ENCODE assay signal across 31 cellular contexts in the genomic region with DNA sequence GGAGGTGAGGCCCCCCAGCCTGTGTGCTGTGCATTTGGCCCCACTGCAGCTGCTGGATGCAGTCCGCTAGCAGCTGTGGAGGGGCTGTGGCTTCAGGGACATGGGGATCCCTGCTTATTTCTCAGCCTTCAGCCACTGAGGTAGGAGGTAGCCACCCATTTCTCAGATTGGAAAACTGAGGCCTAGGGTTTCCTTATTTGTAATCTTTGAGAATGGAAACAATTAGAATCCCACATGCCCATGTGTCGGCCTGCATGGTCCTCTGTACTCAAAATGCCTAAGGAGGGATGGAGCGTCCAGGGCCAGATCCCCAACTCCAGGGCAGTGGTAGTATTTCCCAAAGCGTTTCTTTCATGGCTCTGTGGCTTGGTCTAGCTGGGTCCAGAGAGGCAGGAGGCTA. TPM values are rescaled to one million over a fixed set of nuclear protein-coding genes. Genes with fewer than 3 reads are reported as not detected.
"Had no signal": no experiment of that assay in that cellular context is flagged by ENCODE, and none has a peak within 500 bp of the region (broad histone marks: within the 10 kb centered on the region; RNA-seq: fewer than 3 reads in every experiment).

No MANE protein-coding gene starts in this region.

- H3K79me2 ChIP-seq: parathyroid adenoma had no signal

- H3K4me3 ChIP-seq: gastrocnemius medialis, smooth muscle cell, suprapubic skin, transverse colon, upper lobe of right lung, uterus had no signal

- H3K27ac Mint-ChIP-seq: naive thymus-derived CD4-positive, alpha-beta T cell; progenitor cell of endocrine pancreas; stimulated activated naive CD8-positive, alpha-beta T cell treated with anti-CD3 and anti-CD28 coated beads, Interleukin-15, amount 100 ng/mL, for 72 hours had no signal

- H3K27me3 Mint-ChIP-seq: effector memory CD8-positive, alpha-beta T cell; naive thymus-derived CD4-positive, alpha-beta T cell; stimulated activated naive CD8-positive, alpha-beta T cell treated with anti-CD3 and anti-CD28 coated beads, Interleukin-15, amount 100 ng/mL, for 72 hours had no signal

- ATAC-seq: effector memory CD8-positive, alpha-beta T cell; esophagus mucosa; gastrocnemius medialis; left lobe of liver; naive thymus-derived CD4-positive, alpha-beta T cell; sciatic nerve; stimulated activated naive CD8-positive, alpha-beta T cell treated with anti-CD3 and anti-CD28 coated beads, Interleukin-15, amount 100 ng/mL, for 72 hours; upper lobe of right lung had no signal

- H3K9ac ChIP-seq: parathyroid adenoma had no signal

- H3K9me3 ChIP-seq: gastrocnemius medialis, suprapubic skin, transverse colon, upper lobe of right lung, uterus had no signal

- H2AFZ ChIP-seq: parathyroid adenoma had no signal

- FAIRE-seq: kidney had no signal

- H3K27ac ChIP-seq: epithelial cell of prostate, gastrocnemius medialis, parathyroid adenoma, suprapubic skin, transverse colon, upper lobe of right lung, uterus had no signal

- H3K4me3 Mint-ChIP-seq: effector memory CD8-positive, alpha-beta T cell; naive thymus-derived CD4-positive, alpha-beta T cell; stimulated activated naive CD8-positive, alpha-beta T cell treated with anti-CD3 and anti-CD28 coated beads, Interleukin-15, amount 100 ng/mL, for 72 hours had no signal

- H3K27me3 ChIP-seq: gastrocnemius medialis, suprapubic skin, transverse colon, upper lobe of right lung, uterus had no signal

- H3K4me2 ChIP-seq: smooth muscle cell had no signal

- H3K4me1 ChIP-seq: gastrocnemius medialis, parathyroid adenoma, transverse colon, upper lobe of right lung, uterus had no signal

- DNase-seq: cortex of kidney; effector memory CD8-positive, alpha-beta T cell; foreskin fibroblast; gastrocnemius medialis; kidney; mesenchymal stem cell; naive thymus-derived CD4-positive, alpha-beta T cell; stimulated activated CD4-positive, alpha-beta T cell treated with anti-CD3 and anti-CD28 coated beads, Interleukin-12 subunit alpha, Interleukin-12 subunit beta, amount 100 ng/mL, for 4 hours; stimulated activated CD4-positive, alpha-beta T cell treated with anti-CD3 and anti-CD28 coated beads, Interleukin-1b, Interleukin-23, amount 100 ng/mL, for 48 hours; stimulated activated CD4-positive, alpha-beta T cell treated with anti-CD3 and anti-CD28 coated beads, Interleukin-4, amount 100 ng/mL, for 1 hour; stimulated activated CD8-positive, alpha-beta memory T cell treated with anti-CD3 and anti-CD28 coated beads, Interleukin-4, amount 100 ng/mL, for 48 hours; stimulated activated naive CD4-positive, alpha-beta T cell; stimulated activated naive CD8-positive, alpha-beta T cell treated with anti-CD3 and anti-CD28 coated beads, Interleukin-15, amount 100 ng/mL, for 72 hours; transverse colon; uterus had no signal

- H3K36me3 ChIP-seq: suprapubic skin, transverse colon, upper lobe of right lung, uterus had no signal

- H3K9me3 Mint-ChIP-seq: effector memory CD8-positive, alpha-beta T cell; stimulated activated naive CD8-positive, alpha-beta T cell treated with anti-CD3 and anti-CD28 coated beads, Interleukin-15, amount 100 ng/mL, for 72 hours had no signal

RNA-seq across cellular contexts. Expression of a gene that starts 42.1 kb away (rescaled TPM):
- total RNA-seq: glomerular endothelial cell had no signal

RNA-seq across cellular contexts. Expression of a gene that starts 51.1 kb away (rescaled TPM):
- total RNA-seq: chondrocyte; dermis microvascular lymphatic vessel endothelial cell; glomerular endothelial cell; kidney; left lobe of liver; lung microvascular endothelial cell; mucosa of gallbladder; naive thymus-derived CD4-positive, alpha-beta T cell; osteoblast; progenitor cell of endocrine pancreas; smooth muscle cell; uterus had no signal
- polyA plus RNA-seq: naive thymus-derived CD4-positive, alpha-beta T cell; neural cell; smooth muscle cell had no signal
